In genomic region chr17:19812407-19812806, GRCh38 we compare ENCODE assay signal across 10 cellular contexts. TPM values are rescaled to one million over a fixed set of nuclear protein-coding genes. Genes with fewer than 3 reads are reported as not detected.
A peak's percentile ranks its signal among the peaks of the same experiment; 100 is the strongest.
DNase-seq lines count a peak whose midpoint lies in the region; ATAC-seq and TF ChIP-seq lines count a peak whose summit lies in the region.
"Had no signal": no experiment of that assay in that cellular context is flagged by ENCODE, and none has a peak within 500 bp of the region (broad histone marks: within the 10 kb centered on the region; RNA-seq: fewer than 3 reads in every experiment).

No MANE protein-coding gene starts in this region.

- H3K27me3 ChIP-seq in AG04450 (ENCODE audit: control insufficient read depth, insufficient read depth, low read length) (no peaks in the 10 kb centered on the region), prostate gland (replicated peaks; ENCODE audit: insufficient read depth) (no peaks in the 10 kb centered on the region), stomach (no peaks in the 10 kb centered on the region)

- H3K27ac ChIP-seq in AG04450 (ENCODE audit: low read depth, low read length) (no peak overlapping the region), RWPE1 (no peak overlapping the region), prostate gland (no peak overlapping the region), stomach (no peak overlapping the region)

- CTCF ChIA-PET in AG04450 (lab: Charles Lee) = interaction anchor here (0.5 to 1.2 kb wide), 2 partner anchors 10 to 21 kb away, joined by 3 to 4 read pairs; no protein-coding TSS in a partner anchor
- CTCF ChIA-PET in RWPE1 (lab: Yijun Ruan, JAX) = interaction anchor here (0.6 to 1.1 kb wide), 6 partner anchors 9 to 163 kb away, joined by 3 to 4 read pairs (median 3); no protein-coding TSS in a partner anchor

- H3K4me1 ChIP-seq in prostate gland (replicated peaks) = no peaks in the 10 kb centered on the region
- no peaks in the 10 kb centered on the region for H3K4me1 ChIP-seq in stomach

- TF ChIP-seq POLR2A in prostate gland (IDR thresholded peaks at IDR 0.05) = no peak
- no peak for TF ChIP-seq POLR2A in stomach (IDR thresholded peaks at IDR 0.05)

- POLR2A ChIA-PET in AG04450 (lab: Yijun Ruan, JAX) = no interaction called here
- POLR2A ChIA-PET in RWPE1 (lab: Yijun Ruan, JAX; ENCODE audit: low non-redundant PET) = no interaction called here

- no peak for ATAC-seq in GM19452 (IDR thresholded peaks at IDR 0.05; ENCODE audit: unreplicated experiment)
- ATAC-seq: mucosa of descending colon had no signal

- TF ChIP-seq CTCF in AG04450 (IDR thresholded peaks at IDR 0.05; ENCODE audit: low read depth, low read length) (peak; percentile 46), GM12872 (IDR thresholded peaks at IDR 0.05; ENCODE audit: insufficient read depth, low read depth, low read length) (0 out of 3 replicates have a peak, but pooled peaks have one; percentile 14), RWPE1 (conservative IDR thresholded peaks at IDR 0.05; ENCODE audit: low read depth) (peak; percentile 44; the same call in 1 of the 2 replicates), fibroblast of villous mesenchyme (IDR thresholded peaks at IDR 0.05; ENCODE audit: insufficient read depth, low read depth, low read length) (peak; percentile 49), prostate gland (IDR thresholded peaks at IDR 0.05) (peak in 2 of 4 experiments; percentile 25 to 29), stomach (IDR thresholded peaks at IDR 0.05) (no peak)

- no peaks in the 10 kb centered on the region for H3K9me3 ChIP-seq in AG04450 (ENCODE audit: control insufficient read depth, insufficient read depth, low read length)
- H3K9me3 ChIP-seq in prostate gland = no peaks in the 10 kb centered on the region
- H3K9me3 ChIP-seq in stomach = no peaks in the 10 kb centered on the region
- H3K9me3 ChIP-seq: mucosa of descending colon had no signal

- H3K4me3 ChIP-seq in AG04450 (ENCODE audit: low read depth, low read length) (no peak overlapping the region), fibroblast of villous mesenchyme (ENCODE audit: low read depth, low read length) (no peak overlapping the region), prostate gland (no peak overlapping the region), stomach (no peak overlapping the region)
- H3K4me3 ChIP-seq: mucosa of descending colon had no signal

- no peaks in the 10 kb centered on the region for H3K36me3 ChIP-seq in prostate gland
- H3K36me3 ChIP-seq in stomach = peaks cover 20 to 82% (median 69%) of the 10 kb centered on the region in 4 donors

- 47% methylated on average over 3 of the region's 3 CpGs for WGBS in prostate gland
- WGBS in stomach, 5 donors = 72 to 90% (median 82%) methylated on average over 3 of the region's 3 CpGs

- no peak for TF ChIP-seq EP300 in stomach (IDR thresholded peaks at IDR 0.05)

- intact Hi-C loops in prostate gland (cut with DNase I) (no loop called here), stomach (cut with DNase I; ENCODE audit: low total_unique reads) (no loop called here)

- DNase-seq in AG04450 (ENCODE audit: low read depth, low spot score) (no peak), RWPE1 (ENCODE audit: low spot score) (no peak), fibroblast of villous mesenchyme (ENCODE audit: low read depth) (peak; percentile 26), NCI-H2196 (lab: John Stamatoyannopoulos, UW; ENCODE audit: unreplicated experiment) (no peak), prostate gland (ENCODE audit: low spot score) (no peak), stomach (no peak)
- DNase-seq: mucosa of descending colon, NCI-H2227 treated with DMSO at 0.1 percent for 48 hours had no signal

RNA-seq across cellular contexts. Expression of gene ULK2, which starts 55.3 kb away (rescaled TPM):
- 33.0 and 33.9 TPM in 2 replicates for polyA plus RNA-seq in AG04450 (2011; rRNA removed)
- 34.5 and 44.8 TPM in 2 replicates for polyA minus RNA-seq in AG04450 (2011; rRNA and poly(A)+ RNA removed)
- total RNA-seq in fibroblast of villous mesenchyme = 16.8 and 21.9 TPM in 2 replicates
- total RNA-seq in prostate gland = 10 to 100 TPM; 15.9 to 44.4 TPM
- 100 to 1,000 TPM in 1 of 5 donors, 10 to 100 TPM in 3, under 1 TPM in 1; 0.29 to 254 (median 22.7) TPM for total RNA-seq in stomach
- 1 to 10 TPM; 6.3 to 7.2 (median 6.4) TPM for polyA plus RNA-seq in stomach

Comparison
In these comparisons a context has a peak if more than half of its experiments do, and no peak if none do; other contexts are left out.
1. CTCF ChIP-seq: peak in AG04450 (single experiment), GM12872 (single experiment), RWPE1 (single experiment) and fibroblast of villous mesenchyme (single experiment); none in stomach (0 of 7).